Comparison of ENCODE assay signal across 1 cellular context in genomic region chr22:27642104-27642800, GRCh38.
TF ChIP-seq lines count a peak whose summit lies in the region.

No MANE protein-coding gene starts in this region.

TF ChIP-seq in GM23338, 12 proteins besides CTCF, POLR2A, EP300 and RAD21 (continued from another document):
- TF ChIP-seq ZNF462 (CRISPR knock-in tag; IDR thresholded peaks at IDR 0.05) = no peak
- no peak for TF ChIP-seq EZH2 (IDR thresholded peaks at IDR 0.05; ENCODE audit: low read depth, unreplicated experiment)
- TF ChIP-seq ZNF114 (CRISPR knock-in tag; IDR thresholded peaks at IDR 0.05) = no peak
- no peak for TF ChIP-seq JUNB (IDR thresholded peaks at IDR 0.05; ENCODE audit: unreplicated experiment)
- no peak for TF ChIP-seq STAT1 (IDR thresholded peaks at IDR 0.05; ENCODE audit: unreplicated experiment)
- no peak for TF ChIP-seq ZNF331 (CRISPR knock-in tag; IDR thresholded peaks at IDR 0.05; ENCODE audit: low read depth)
